Comparison of ENCODE assay signal across 8 cellular contexts in genomic region chr19:45485301-45486077, GRCh38. TPM values are rescaled to one million over a fixed set of nuclear protein-coding genes. Genes with fewer than 3 reads are reported as not detected.
DNase-seq lines count a peak whose midpoint lies in the region; ATAC-seq and TF ChIP-seq lines count a peak whose summit lies in the region.

No MANE protein-coding gene starts in this region.

- no peaks in the 10 kb centered on the region for H3K9me3 ChIP-seq in SK-N-SH
- H3K9me3 ChIP-seq in ovary = no peaks in the 10 kb centered on the region
- H3K9me3 ChIP-seq in thyroid gland = no peaks in the 10 kb centered on the region

- H3K27me3 ChIP-seq in SK-N-SH (ENCODE audit: insufficient read depth) = no peaks in the 10 kb centered on the region
- H3K27me3 ChIP-seq in ovary = no peaks in the 10 kb centered on the region
- H3K27me3 ChIP-seq in thyroid gland = no peaks in the 10 kb centered on the region

- CTCF ChIA-PET in GM10248 (lab: Yijun Ruan, JAX) (interaction anchor here (0.6 to 7.5 kb wide), 61 partner anchors 10 to 331 kb away, joined by 3 to 99 read pairs (median 7); partner anchors contain the start of genes EML2, ERCC1, FOSB and GIPR), SK-N-SH (lab: Yijun Ruan, JAX) (interaction anchor here (0.6 to 27.6 kb wide), 50 partner anchors 9 to 458 kb away, joined by 3 to 870 read pairs (median 4); partner anchors contain the start of genes BLOC1S3, EML2, ERCC1 and FOSB)

- peak overlapping the region; percentile 88 for H2AFZ ChIP-seq in SK-N-SH (ENCODE audit: low read depth)

- intact Hi-C loops in ovary (cut with DNase I) (loop anchor here in 1 of 4 donors (5.0 kb wide), 1 partner anchor 58 kb away; no protein-coding TSS in a partner anchor), thyroid gland (cut with DNase I) (no loop called here)

- H3F3A ChIP-seq in SK-N-SH (replicated peaks; ENCODE audit: insufficient read depth) = peaks cover 4% of the 10 kb centered on the region

- peak; percentile 91 for TF ChIP-seq CTCF in GM10248 (IDR thresholded peaks at IDR 0.05; ENCODE audit: control extremely low read depth, extremely low read depth, low read depth, missing control alignments)
- peak; percentile 67 for TF ChIP-seq CTCF in SK-N-SH (IDR thresholded peaks at IDR 0.05)
- TF ChIP-seq CTCF in glutamatergic neuron (IDR thresholded peaks at IDR 0.05; ENCODE audit: partially characterized antibody, unreplicated experiment) = peak; percentile 88
- TF ChIP-seq CTCF in ovary (IDR thresholded peaks at IDR 0.05) = peak; percentile 55 to 89 (median 81)
- TF ChIP-seq CTCF in thyroid gland (IDR thresholded peaks at IDR 0.05) = peak; percentile 61 to 93 (median 78)

- H3K4me3 Mint-ChIP-seq in activated naive CD4-positive, alpha-beta T cell treated with anti-CD3 and anti-CD28 coated beads, Interleukin-2, amount 50 U/mL, for 24 hours = peak overlapping the region; percentile 88
- H3K4me3 Mint-ChIP-seq in glutamatergic neuron (ENCODE audit: unreplicated experiment) = peak overlapping the region; percentile 86

- TF ChIP-seq RAD21 in SK-N-SH (IDR thresholded peaks at IDR 0.05; ENCODE audit: low read length) = peak; percentile 62

- no peak for TF ChIP-seq EP300 in SK-N-SH (IDR thresholded peaks at IDR 0.05; ENCODE audit: borderline replicate concordance in 1 of 2, low read depth in 1 of 2, low read length in 1 of 2)
- no peak for TF ChIP-seq EP300 in ovary (IDR thresholded peaks at IDR 0.05)

- H3K36me3 ChIP-seq in SK-N-SH (replicated peaks in 1 of 2; ENCODE audit: control insufficient read depth in 1 of 2, insufficient read depth in 2 of 2, low read length in 1 of 2) (no peaks in the 10 kb centered on the region), ovary (no peaks in the 10 kb centered on the region), thyroid gland (no peaks in the 10 kb centered on the region)

- H3K4me2 ChIP-seq in SK-N-SH = peak overlapping the region; percentile 70

- H3K27ac Mint-ChIP-seq in activated naive CD4-positive, alpha-beta T cell treated with anti-CD3 and anti-CD28 coated beads, Interleukin-2, amount 50 U/mL, for 24 hours = no peak overlapping the region
- H3K27ac Mint-ChIP-seq in glutamatergic neuron (ENCODE audit: unreplicated experiment) = peak overlapping the region; percentile 96

- no peaks in the 10 kb centered on the region for H3K36me3 Mint-ChIP-seq in activated naive CD4-positive, alpha-beta T cell treated with anti-CD3 and anti-CD28 coated beads, Interleukin-2, amount 50 U/mL, for 24 hours
- H3K36me3 Mint-ChIP-seq in glutamatergic neuron (ENCODE audit: unreplicated experiment) = no peaks in the 10 kb centered on the region

- H3K27me3 Mint-ChIP-seq in activated naive CD4-positive, alpha-beta T cell treated with anti-CD3 and anti-CD28 coated beads, Interleukin-2, amount 50 U/mL, for 24 hours = no peaks in the 10 kb centered on the region
- peaks cover 7% of the 10 kb centered on the region for H3K27me3 Mint-ChIP-seq in glutamatergic neuron (ENCODE audit: unreplicated experiment)

- no peaks in the 10 kb centered on the region for H3K9me3 Mint-ChIP-seq in activated naive CD4-positive, alpha-beta T cell treated with anti-CD3 and anti-CD28 coated beads, Interleukin-2, amount 50 U/mL, for 24 hours
- peaks cover 8% of the 10 kb centered on the region for H3K9me3 Mint-ChIP-seq in glutamatergic neuron (ENCODE audit: unreplicated experiment)

- H3K4me1 ChIP-seq in SK-N-SH (ENCODE audit: control insufficient read depth in 1 of 2, insufficient read depth in 2 of 2, low read depth in 1 of 2, low read length in 1 of 2) = no peaks in the 10 kb centered on the region; a peak in 1 of 4 replicates
- H3K4me1 ChIP-seq in ovary (ENCODE audit: insufficient read depth) = no peaks in the 10 kb centered on the region
- H3K4me1 ChIP-seq in thyroid gland = peaks cover 0 to 9% of the 10 kb centered on the region in 2 donors

- peak; percentile 92 for DNase-seq in GM10248 (ENCODE audit: extremely low spot score)
- peak; percentile 87 for DNase-seq in NCI-H1048 (lab: John Stamatoyannopoulos, UW)
- peak; percentile 88 for DNase-seq in SK-N-SH
- peak; percentile 99 for DNase-seq in glutamatergic neuron
- DNase-seq in ovary = peak; percentile 96 to 98 (median 97)
- DNase-seq in thyroid gland = peak; percentile 99

- no peak for TF ChIP-seq POLR2A in ovary (IDR thresholded peaks at IDR 0.05)
- no peak for TF ChIP-seq POLR2A in thyroid gland (IDR thresholded peaks at IDR 0.05)

- H3K4me1 Mint-ChIP-seq in activated naive CD4-positive, alpha-beta T cell treated with anti-CD3 and anti-CD28 coated beads, Interleukin-2, amount 50 U/mL, for 24 hours = peaks cover 4% of the 10 kb centered on the region
- H3K4me1 Mint-ChIP-seq in glutamatergic neuron (ENCODE audit: low read depth, unreplicated experiment) = no peaks in the 10 kb centered on the region

- H3K4me3 ChIP-seq in SK-N-SH (ENCODE audit: low read depth in 2 of 2, low read length in 1 of 2) = peak overlapping the region; percentile 49 to 64
- H3K4me3 ChIP-seq in ovary = peak overlapping the region; percentile 56
- peak overlapping the region; percentile 39 to 63 (median 51) for H3K4me3 ChIP-seq in thyroid gland (replicated peaks in 1 of 3)

- H4K20me1 ChIP-seq in SK-N-SH (ENCODE audit: insufficient read depth) = no peaks in the 10 kb centered on the region

- POLR2A ChIA-PET in GM10248 (lab: Yijun Ruan, JAX) (interaction anchor here (0.8 to 2.3 kb wide), 5 partner anchors 9 to 46 kb away, joined by 3 to 14 read pairs (median 3); partner anchors contain the start of gene FOSB), SK-N-SH (lab: Yijun Ruan, JAX) (interaction anchor here (0.7 to 2.4 kb wide), 6 partner anchors 10 to 46 kb away, joined by 3 to 14 read pairs (median 4); no protein-coding TSS in a partner anchor)

- no peaks in the 10 kb centered on the region for H3K9me2 ChIP-seq in SK-N-SH

- H3K27ac ChIP-seq in SK-N-SH (ENCODE audit: low read depth in 2 of 2, low read length in 1 of 2) (peak overlapping the region; percentile 27 to 54; a peak in 1 of 4 replicates), ovary (peak overlapping the region; percentile 42 to 67), thyroid gland (peak overlapping the region; percentile 55 to 95 (median 91))

- peak overlapping the region; percentile 51; the same call in 1 of the 2 replicates for H3K9ac ChIP-seq in SK-N-SH

- no peaks in the 10 kb centered on the region for H3K79me2 ChIP-seq in SK-N-SH (ENCODE audit: insufficient read depth)

- peak; percentile 90 for ATAC-seq in HG02571 (IDR thresholded peaks at IDR 0.05; ENCODE audit: unreplicated experiment)

- WGBS in SK-N-SH (ENCODE audit: low lambda C conversion rate) = 2% methylated on average over 33 of the region's 35 CpGs
- 0% methylated on average over 35 of the region's 35 CpGs for WGBS in ovary, 3 donors
- 1 to 2% methylated on average over 19 to 34 of the region's 35 CpGs for WGBS in thyroid gland, 2 donors

TF ChIP-seq in SK-N-SH, 30 proteins besides CTCF, POLR2A, EP300 and RAD21 (continues in another document):
- TF ChIP-seq CHD2 (IDR thresholded peaks at IDR 0.05; ENCODE audit: low read length, partially characterized antibody) (peak; percentile 88), RCOR1 (IDR thresholded peaks at IDR 0.05; ENCODE audit: low read length) (peak; percentile 23; the same call in 1 of the 2 replicates), ELF1 (IDR thresholded peaks at IDR 0.05) (peak; percentile 74), MXI1 (IDR thresholded peaks at IDR 0.05; ENCODE audit: low read depth, low read length) (no peak), GABPA (IDR thresholded peaks at IDR 0.05; ENCODE audit: low read depth) (peak; percentile 78), SIN3A (IDR thresholded peaks at IDR 0.05; ENCODE audit: borderline replicate concordance, low read depth, low read length) (no peak), PBX3 (IDR thresholded peaks at IDR 0.05) (no peak), SMC3 (IDR thresholded peaks at IDR 0.05; ENCODE audit: low read depth, low read length) (peak; percentile 71)

RNA-seq across cellular contexts. Expression of gene RTN2, which starts 11.4 kb away (rescaled TPM):
- 6.8 and 7.0 TPM in 2 replicates for polyA plus RNA-seq in SK-N-SH (2012; rRNA removed)
- polyA plus RNA-seq in SK-N-SH (2012; cell fraction: cytosol; rRNA removed) = 4.3 and 6.8 TPM in 2 replicates
- polyA plus RNA-seq in SK-N-SH (2012; cell fraction: nucleus; rRNA removed) = 8.6 and 11.9 TPM in 2 replicates
- 179 TPM for total RNA-seq in glutamatergic neuron (ENCODE audit: unreplicated experiment)
- 1 to 10 TPM in 5 of 7 donors, under 1 TPM in 2; 0.63 to 4.7 (median 2.5) TPM for total RNA-seq in ovary
- polyA plus RNA-seq in ovary = 1 to 10 TPM; 3.0 to 5.0 TPM
- 1 to 10 TPM; 1.8 to 7.3 (median 4.6) TPM for total RNA-seq in thyroid gland

RNA-seq across cellular contexts. Expression of gene PPM1N, which starts 12.8 kb away (rescaled TPM):
- 10.3 and 10.9 TPM in 2 replicates for polyA plus RNA-seq in SK-N-SH (2012; rRNA removed)
- polyA plus RNA-seq in SK-N-SH (2012; cell fraction: cytosol; rRNA removed) = 6.8 and 8.2 TPM in 2 replicates
- polyA plus RNA-seq in SK-N-SH (2012; cell fraction: nucleus; rRNA removed) = 19.9 and 24.3 TPM in 2 replicates
- total RNA-seq in glutamatergic neuron (ENCODE audit: unreplicated experiment) = 6.6 TPM
- 1 to 10 TPM in 3 of 7 donors, under 1 TPM in 3, not detected in 1; 0.40 to 1.7 (median 1.0) TPM for total RNA-seq in ovary
- polyA plus RNA-seq in ovary = under 1 TPM; 0.21 to 0.93 TPM
- 1 to 10 TPM in 1 of 4 donors, under 1 TPM in 1, not detected in 2; 0.73 to 1.1 TPM for total RNA-seq in thyroid gland

RNA-seq across cellular contexts. Expression of gene FOSB, which starts 17.7 kb away (rescaled TPM):
- polyA plus RNA-seq in SK-N-SH (2012; rRNA removed) (38.4 and 78.2 TPM in 2 replicates), ovary (100 to 1,000 TPM in 1 of 2 donors, 1 to 10 TPM in 1; 4.9 to 142 TPM)
- polyA plus RNA-seq in SK-N-SH (2012; cell fraction: cytosol; rRNA removed) = 19.6 and 23.8 TPM in 2 replicates
- polyA plus RNA-seq in SK-N-SH (2012; cell fraction: nucleus; rRNA removed) = 377 and 391 TPM in 2 replicates
- total RNA-seq in glutamatergic neuron (ENCODE audit: unreplicated experiment) (not detected), ovary (100 to 1,000 TPM in 3 of 7 donors, 10 to 100 TPM in 2, 1 to 10 TPM in 2; 2.9 to 295 (median 44.3) TPM), thyroid gland (1 to 10 TPM; 1.6 to 3.3 (median 2.4) TPM)

RNA-seq across cellular contexts. Expression of gene VASP, which starts 21.8 kb away (rescaled TPM):
- polyA plus RNA-seq in SK-N-SH (2012; rRNA removed) (31.6 and 37.8 TPM in 2 replicates), ovary (10 to 100 TPM; 23.9 to 48.4 TPM)
- 26.2 and 30.0 TPM in 2 replicates for polyA plus RNA-seq in SK-N-SH (2012; cell fraction: cytosol; rRNA removed)
- polyA plus RNA-seq in SK-N-SH (2012; cell fraction: nucleus; rRNA removed) = 54.0 and 62.4 TPM in 2 replicates
- total RNA-seq in glutamatergic neuron (ENCODE audit: unreplicated experiment) (73.6 TPM), ovary (10 to 100 TPM; 15.7 to 83.2 (median 58.2) TPM), thyroid gland (10 to 100 TPM; 34.3 to 50.8 (median 45.1) TPM)

Comparison
In these comparisons a context has a peak if more than half of its experiments do, and no peak if none do; other contexts are left out.
1. Peak in every context shown above with its lines: DNase-seq, ATAC-seq, H3K4me3 ChIP-seq and H3K27ac ChIP-seq.
2. H3K27ac ChIP-seq: peak in every context shown above with its lines; median percentile 91 in thyroid gland; 54 in ovary; 40 in SK-N-SH.
3. RNA of gene RTN2, which starts 11.4 kb away (total RNA-seq): 179 TPM in glutamatergic neuron (single experiment); 1.8 to 7.3 TPM in thyroid gland and 0.63 to 4.7 TPM in ovary; every median in the first group is over 10 times any median in the second.